Comparison of ENCODE assay signal across 1 cellular context in genomic region chr2:136162438-136162837, GRCh38.
TF ChIP-seq lines count a peak whose summit lies in the region.

No MANE protein-coding gene starts in this region.

TF ChIP-seq in K562, 482 proteins besides CTCF, POLR2A, EP300 and RAD21 (continued from another document):
- TF ChIP-seq, protein P1, sequence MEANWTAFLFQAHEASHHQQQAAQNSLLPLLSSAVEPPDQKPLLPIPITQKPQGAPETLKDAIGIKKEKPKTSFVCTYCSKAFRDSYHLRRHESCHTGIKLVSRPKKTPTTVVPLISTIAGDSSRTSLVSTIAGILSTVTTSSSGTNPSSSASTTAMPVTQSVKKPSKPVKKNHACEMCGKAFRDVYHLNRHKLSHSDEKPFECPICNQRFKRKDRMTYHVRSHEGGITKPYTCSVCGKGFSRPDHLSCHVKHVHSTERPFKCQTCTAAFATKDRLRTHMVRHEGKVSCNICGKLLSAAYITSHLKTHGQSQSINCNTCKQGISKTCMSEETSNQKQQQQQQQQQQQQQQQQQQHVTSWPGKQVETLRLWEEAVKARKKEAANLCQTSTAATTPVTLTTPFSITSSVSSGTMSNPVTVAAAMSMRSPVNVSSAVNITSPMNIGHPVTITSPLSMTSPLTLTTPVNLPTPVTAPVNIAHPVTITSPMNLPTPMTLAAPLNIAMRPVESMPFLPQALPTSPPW (CRISPR knock-in tag; IDR thresholded peaks at IDR 0.05): peak; percentile 67
- TF ChIP-seq, protein P2, sequence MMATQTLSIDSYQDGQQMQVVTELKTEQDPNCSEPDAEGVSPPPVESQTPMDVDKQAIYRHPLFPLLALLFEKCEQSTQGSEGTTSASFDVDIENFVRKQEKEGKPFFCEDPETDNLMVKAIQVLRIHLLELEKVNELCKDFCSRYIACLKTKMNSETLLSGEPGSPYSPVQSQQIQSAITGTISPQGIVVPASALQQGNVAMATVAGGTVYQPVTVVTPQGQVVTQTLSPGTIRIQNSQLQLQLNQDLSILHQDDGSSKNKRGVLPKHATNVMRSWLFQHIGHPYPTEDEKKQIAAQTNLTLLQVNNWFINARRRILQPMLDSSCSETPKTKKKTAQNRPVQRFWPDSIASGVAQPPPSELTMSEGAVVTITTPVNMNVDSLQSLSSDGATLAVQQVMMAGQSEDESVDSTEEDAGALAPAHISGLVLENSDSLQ (IDR thresholded peaks at IDR 0.05): peak; percentile 30; the same call in 1 of the 2 replicates
- TF ChIP-seq SRF (CRISPR knock-in tag; IDR thresholded peaks at IDR 0.05): peak in 1 of 2 experiments; percentile 81; a peak in 1 of 4 replicates
- no peak for TF ChIP-seq SAFB2 (IDR thresholded peaks at IDR 0.05; ENCODE audit: borderline replicate concordance, low read depth, low read length, severe bottlenecking)
- TF ChIP-seq MEIS2 (IDR thresholded peaks at IDR 0.05; ENCODE audit: partially characterized antibody): peak; percentile 88
- TF ChIP-seq JUND (IDR thresholded peaks at IDR 0.05; ENCODE audit: borderline replicate concordance, low read depth, low read length): 0 out of 2 replicates have a peak, but pooled peaks have one; percentile 36
- no peak; the same call in 2 of the 3 replicates for TF ChIP-seq JUND (tag; IDR thresholded peaks at IDR 0.05; ENCODE audit: borderline replicate concordance, low read depth, low read length)
- TF ChIP-seq ATF7 (IDR thresholded peaks at IDR 0.05): 0 out of 2 replicates have a peak, but pooled peaks have one; percentile 26
- TF ChIP-seq PBX2 (CRISPR knock-in tag; IDR thresholded peaks at IDR 0.05; ENCODE audit: low read depth): no peak
- TF ChIP-seq PBX2 (tag; conservative IDR thresholded peaks at IDR 0.05; ENCODE audit: low read depth): peak; percentile 81
